ENCODE assay signal across 35 cellular contexts in genomic region chr5:137708062-137708461, GRCh38.
"Had no signal": no experiment of that assay in that cellular context is flagged by ENCODE, and none has a peak within 500 bp of the region (broad histone marks: within the 10 kb centered on the region; RNA-seq: fewer than 3 reads in every experiment).

No MANE protein-coding gene starts in this region.

- H3K4me3 Mint-ChIP-seq: activated B cell treated with CpG ODN at 0.5 μM for 24 hours; activated CD4-positive, alpha-beta memory T cell treated with anti-CD3 and anti-CD28 coated beads for 36 hours; activated naive CD4-positive, alpha-beta T cell treated with anti-CD3 and anti-CD28 coated beads for 36 hours; activated T-cell treated with anti-CD3 and anti-CD28 coated beads, Interleukin-2, amount 50 U/mL, for 4 hours; activated T-helper 1 cell treated with anti-CD3 and anti-CD28 coated beads, Interleukin-12 subunit alpha, Interleukin-12 subunit beta, Interleukin-2, Interleukin-4 antibody, amounts not matched to agents 30 ng/mL and 10 ng/mL and 1 ng/mL, durations not matched to agents 14 hours and 24 hours and 36 hours had no signal

- H3K27me3 Mint-ChIP-seq: activated B cell treated with CpG ODN at 0.5 μM for 24 hours; activated CD4-positive, alpha-beta memory T cell treated with anti-CD3 and anti-CD28 coated beads for 36 hours had no signal

- DNase-seq: activated B cell treated with CpG ODN at 0.5 μM for 24 hours; activated CD4-positive, alpha-beta memory T cell treated with anti-CD3 and anti-CD28 coated beads for 36 hours; activated CD4-positive, alpha-beta T cell treated with anti-CD3 and anti-CD28 coated beads for 4 hours; activated CD4-positive, alpha-beta T cell treated with anti-CD3 and anti-CD28 coated beads, Interleukin-2, amount 50 U/mL, for 1 hour; activated CD4-positive, CD25-positive, alpha-beta regulatory T cell treated with anti-CD3 and anti-CD28 coated beads, Interleukin-2, amount 50 U/mL, for 72 hours; activated CD8-positive, alpha-beta memory T cell treated with anti-CD3 and anti-CD28 coated beads, Interleukin-2, amount 50 U/mL, for 4 hours; activated gamma-delta T cell treated with Interleukin-2 at 50 U/mL for 16 hours; activated naive CD4-positive, alpha-beta T cell treated with anti-CD3 and anti-CD28 coated beads for 36 hours; activated T-cell treated with anti-CD3 and anti-CD28 coated beads for 4 hours; activated T-cell treated with anti-CD3 and anti-CD28 coated beads, Interleukin-2, amount 50 U/mL, for 4 hours; adrenal gland; body of pancreas; Kasumi-1; KG1; MG63; MV-4-11; NCI-H1092; NCI-H146; NCI-H187; NCI-H345; NCI-H526; NCI-H748 treated with DMSO at 0.1 percent for 48 hours; NK-92 treated with Interleukin-12 subunit alpha and Interleukin-12 subunit beta, amount 100 ng/mL, for 24 hours; PC-3; Peyer's patch; RPMI8226; SW 1271; T-helper 1 cell; T-helper 2 cell; T-helper 9 cell had no signal

- H3K9me3 Mint-ChIP-seq: activated T-helper 1 cell treated with anti-CD3 and anti-CD28 coated beads, Interleukin-12 subunit alpha, Interleukin-12 subunit beta, Interleukin-2, Interleukin-4 antibody, amounts not matched to agents 30 ng/mL and 10 ng/mL and 1 ng/mL, durations not matched to agents 14 hours and 24 hours and 36 hours had no signal

- H3K9me3 ChIP-seq: adrenal gland, body of pancreas, breast epithelium, MG63, Peyer's patch had no signal

- H3K36me3 ChIP-seq: adrenal gland, breast epithelium, MG63, Peyer's patch had no signal

- H3K27me3 ChIP-seq: adrenal gland, body of pancreas, breast epithelium, MG63, Peyer's patch had no signal

- H3K27ac Mint-ChIP-seq: activated B cell treated with CpG ODN at 0.5 μM for 24 hours; activated CD4-positive, alpha-beta memory T cell treated with anti-CD3 and anti-CD28 coated beads for 36 hours; activated naive CD4-positive, alpha-beta T cell treated with anti-CD3 and anti-CD28 coated beads for 36 hours; activated T-helper 1 cell treated with anti-CD3 and anti-CD28 coated beads, Interleukin-12 subunit alpha, Interleukin-12 subunit beta, Interleukin-2, Interleukin-4 antibody, amounts not matched to agents 30 ng/mL and 10 ng/mL and 1 ng/mL, durations not matched to agents 14 hours and 24 hours and 36 hours had no signal

- ATAC-seq: activated naive CD4-positive, alpha-beta T cell treated with anti-CD3 and anti-CD28 coated beads, Interleukin-2, amount 50 U/mL, for 72 hours; activated T-cell treated with anti-CD3 and anti-CD28 coated beads, Interleukin-2, amount 50 U/mL, for 4 hours; body of pancreas; PC-3 had no signal

- H3K4me1 ChIP-seq: breast epithelium, Peyer's patch had no signal

- H3K27ac ChIP-seq: adrenal gland, body of pancreas, breast epithelium, Peyer's patch, VCaP had no signal

- FAIRE-seq: astrocyte had no signal

- H3K4me1 Mint-ChIP-seq: activated B cell treated with CpG ODN at 0.5 μM for 24 hours had no signal

- H3K4me3 ChIP-seq: adrenal gland, body of pancreas, breast epithelium, MG63, Peyer's patch had no signal
